9 cellular contexts compared by ENCODE assay signal in the genomic region with DNA sequence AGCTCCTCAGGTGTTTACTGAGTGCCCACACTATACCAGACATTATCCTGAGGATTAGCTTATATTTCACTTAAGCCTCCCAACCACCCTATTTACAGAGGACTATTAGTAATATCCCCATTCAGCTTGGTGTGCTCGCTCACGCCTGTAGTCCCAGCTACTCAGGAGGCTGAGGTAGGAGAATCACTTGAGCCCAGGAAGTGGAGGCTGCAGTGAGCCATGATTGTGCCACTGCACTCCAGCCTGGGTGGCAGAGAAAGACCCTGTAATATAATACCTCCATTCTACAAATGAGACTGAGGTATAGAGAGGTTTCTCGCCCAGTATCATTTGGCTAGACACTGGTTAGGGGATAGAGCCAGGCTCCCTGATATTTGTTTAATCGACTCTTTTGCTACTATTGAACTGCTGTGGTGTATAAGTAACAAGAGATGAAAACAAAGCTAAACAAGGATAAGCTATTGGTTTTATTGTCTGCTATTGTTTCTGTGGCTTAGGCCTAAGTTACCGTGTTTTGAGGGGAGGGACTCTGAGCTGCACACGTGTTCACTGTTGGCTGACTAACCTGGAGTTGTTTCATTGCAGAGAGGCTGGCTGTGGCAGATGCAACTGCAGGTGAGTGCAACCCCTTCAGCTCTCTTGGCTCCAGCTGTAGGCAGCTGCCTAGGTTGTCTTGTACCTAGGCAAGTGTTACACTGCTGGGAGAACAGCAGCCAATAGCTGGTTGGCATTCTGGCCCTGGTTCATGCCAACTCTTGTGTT. TPM values are rescaled to one million over a fixed set of nuclear protein-coding genes. Genes with fewer than 3 reads are reported as not detected.
DNase-seq lines count a peak whose midpoint lies in the region; ATAC-seq, FAIRE-seq and TF ChIP-seq lines count a peak whose summit lies in the region.
"Had no signal": no experiment of that assay in that cellular context is flagged by ENCODE, and none has a peak within 500 bp of the region (broad histone marks: within the 10 kb centered on the region; RNA-seq: fewer than 3 reads in every experiment).

No MANE protein-coding gene starts in this region.

- no peaks in the 10 kb centered on the region for H3K9me2 ChIP-seq in hepatocyte (replicated peaks; ENCODE audit: insufficient read depth)

- no peak for TF ChIP-seq RAD21 in A549 (conservative IDR thresholded peaks at IDR 0.05 in 1 of 2, IDR thresholded peaks at IDR 0.05 in 1 of 2)

- H3K79me2 ChIP-seq in hepatocyte = peaks cover 8% of the 10 kb centered on the region

- no peaks in the 10 kb centered on the region for H3K9me3 ChIP-seq in A549
- no peaks in the 10 kb centered on the region for H3K9me3 ChIP-seq in hepatocyte (ENCODE audit: low read depth)
- no peaks in the 10 kb centered on the region for H3K9me3 ChIP-seq in uterus
- H3K9me3 ChIP-seq in esophagus muscularis mucosa = no peaks in the 10 kb centered on the region

- TF ChIP-seq CTCF in A549 (IDR thresholded peaks at IDR 0.05) = no peak
- TF ChIP-seq CTCF in GM20000 (IDR thresholded peaks at IDR 0.05; ENCODE audit: extremely low read depth, missing control alignments) = no peak
- no peak for TF ChIP-seq CTCF in WI38 (IDR thresholded peaks at IDR 0.05; ENCODE audit: low read depth, low read length)
- no peak for TF ChIP-seq CTCF in hepatocyte (IDR thresholded peaks at IDR 0.05; ENCODE audit: poor library complexity)
- no peak for TF ChIP-seq CTCF in uterus (IDR thresholded peaks at IDR 0.05)
- no peak for TF ChIP-seq CTCF in esophagus muscularis mucosa (IDR thresholded peaks at IDR 0.05)

- ATAC-seq in A549 = no peak

- H3K4me3 ChIP-seq in A549 (peak overlapping the region; percentile 80), WI38 (ENCODE audit: low read depth, low read length) (peak overlapping the region; percentile 8; the same call in 1 of the 2 replicates), hepatocyte (no peak overlapping the region), uterus (no peak overlapping the region), esophagus muscularis mucosa (no peak overlapping the region)
- H3K4me3 ChIP-seq: lung had no signal

- H3K4me2 ChIP-seq in A549 (peak overlapping the region; percentile 97), hepatocyte (peak overlapping the region; percentile 91)

- H2AFZ ChIP-seq in hepatocyte = no peak overlapping the region

- peaks cover 79% of the 10 kb centered on the region for H3K4me1 ChIP-seq in A549
- peaks cover 17% of the 10 kb centered on the region for H3K4me1 ChIP-seq in hepatocyte (ENCODE audit: insufficient read depth)
- peaks cover 0 to 8% of the 10 kb centered on the region in 2 donors for H3K4me1 ChIP-seq in uterus
- peaks cover 39 to 58% (median 47%) of the 10 kb centered on the region in 4 donors for H3K4me1 ChIP-seq in esophagus muscularis mucosa

- TF ChIP-seq POLR2A in A549 (IDR thresholded peaks at IDR 0.05; ENCODE audit: low read length) = no peak
- no peak for TF ChIP-seq POLR2A in uterus (IDR thresholded peaks at IDR 0.05)
- no peak for TF ChIP-seq POLR2A in esophagus muscularis mucosa (IDR thresholded peaks at IDR 0.05; ENCODE audit: low read depth)

- no peak for TF ChIP-seq EP300 in A549 (IDR thresholded peaks at IDR 0.05)
- no peak for TF ChIP-seq EP300 in esophagus muscularis mucosa (IDR thresholded peaks at IDR 0.05)

- intact Hi-C loops in uterus (cut with DNase I; ENCODE audit: low total_unique reads) = no loop called here
- intact Hi-C loops in esophagus muscularis mucosa (cut with DNase I) = no loop called here

- in situ Hi-C loops in KBM-7 (cut with MboI; ENCODE audit: low pct_unique_long_range_greater_than_20kb, low sequenced_read_pairs) = no loop called here

- CTCF ChIA-PET in A549 (lab: Yijun Ruan, JAX) = interaction anchor here (0.9 to 2.4 kb wide), 8 partner anchors 9 to 697 kb away, joined by 3 to 8 read pairs (median 4); a partner anchor contains a TSS

- H4K20me1 ChIP-seq in hepatocyte (ENCODE audit: insufficient read depth, poor library complexity, severe bottlenecking) = no peaks in the 10 kb centered on the region

- H3K36me3 ChIP-seq in hepatocyte (replicated peaks; ENCODE audit: insufficient read depth, low read depth) (no peaks in the 10 kb centered on the region), uterus (no peaks in the 10 kb centered on the region), esophagus muscularis mucosa (peaks cover 0 to 37% (median 26%) of the 10 kb centered on the region in 4 donors)

- FAIRE-seq in A549 (lab: Jason Lieb, UNC) = no peak

- WGBS in A549 (ENCODE audit: missing lambda C conversion rate) = 35% methylated on average over 6 of the region's 6 CpGs
- 69% methylated on average over 6 of the region's 6 CpGs for WGBS in hepatocyte (ENCODE audit: low lambda C conversion rate, missing lambda C conversion rate)
- 90% methylated on average over 6 of the region's 6 CpGs for WGBS in esophagus muscularis mucosa

- POLR2A ChIA-PET in A549 (lab: Yijun Ruan, JAX) = interaction anchor here (0.7 to 2.8 kb wide), 4 partner anchors 18 to 1085 kb away, joined by 3 to 15 read pairs (median 3); a partner anchor contains a TSS

- H3K27me3 ChIP-seq in hepatocyte (no peaks in the 10 kb centered on the region), uterus (no peaks in the 10 kb centered on the region), esophagus muscularis mucosa (no peaks in the 10 kb centered on the region)

- H3K27ac ChIP-seq in A549 = peak overlapping the region; percentile 94 to 97
- no peak overlapping the region for H3K27ac ChIP-seq in hepatocyte
- H3K27ac ChIP-seq in uterus = no peak overlapping the region
- H3K27ac ChIP-seq in esophagus muscularis mucosa (replicated peaks in 1 of 4) = peak overlapping the region in 1 of 4 donors; percentile 26

- no peak for DNase-seq in A549 (ENCODE audit: low read depth in 1 of 2, low spot score in 1 of 2)
- DNase-seq in GM20000 (ENCODE audit: low spot score) = peak; percentile 42
- no peak for DNase-seq in hepatocyte (ENCODE audit: low spot score)
- DNase-seq in NK-92 (lab: John Stamatoyannopoulos, UW; ENCODE audit: unreplicated experiment) = no peak
- DNase-seq in uterus = no peak
- DNase-seq in KBM-7 = no peak
- no peak for DNase-seq in esophagus muscularis mucosa (ENCODE audit: extremely low spot score)

TF ChIP-seq in A549, 52 proteins besides CTCF, POLR2A, EP300 and RAD21:
- TF ChIP-seq JUN (IDR thresholded peaks at IDR 0.05) = peak in 1 of 2 experiments; percentile 36; a peak in 1 of 5 replicates
- TF ChIP-seq, protein P1, sequence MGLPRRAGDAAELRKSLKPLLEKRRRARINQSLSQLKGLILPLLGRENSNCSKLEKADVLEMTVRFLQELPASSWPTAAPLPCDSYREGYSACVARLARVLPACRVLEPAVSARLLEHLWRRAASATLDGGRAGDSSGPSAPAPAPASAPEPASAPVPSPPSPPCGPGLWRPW (IDR thresholded peaks at IDR 0.05) = no peak
- TF ChIP-seq, protein P2, sequence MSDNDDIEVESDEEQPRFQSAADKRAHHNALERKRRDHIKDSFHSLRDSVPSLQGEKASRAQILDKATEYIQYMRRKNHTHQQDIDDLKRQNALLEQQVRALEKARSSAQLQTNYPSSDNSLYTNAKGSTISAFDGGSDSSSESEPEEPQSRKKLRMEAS (IDR thresholded peaks at IDR 0.05) = peak; percentile 75

RNA-seq across cellular contexts. Expression of a gene that starts 17.8 kb away (rescaled TPM):
- polyA plus RNA-seq in A549 (2011; rRNA removed) = 157 and 178 TPM in 2 replicates
- 30.2 and 39.2 TPM in 2 replicates for polyA plus RNA-seq in A549 (2012; cell fraction: cytosol; rRNA removed)
- polyA plus RNA-seq in A549 (2012; cell fraction: nucleus; rRNA removed) = 40.1 and 59.7 TPM in 2 replicates
- polyA plus RNA-seq in A549 (2017; fragmentation: RNase III; extraction: RNeasy Plus Mini Kit Qiagen cat#74134 plus additional on column Dnase treatment) = 181 to 189 TPM (median 187 TPM) in 3 replicates
- polyA minus RNA-seq in A549 (2011; rRNA and poly(A)+ RNA removed) = 175 and 206 TPM in 2 replicates
- total RNA-seq in hepatocyte = 346 and 355 TPM in 2 replicates
- polyA plus RNA-seq in hepatocyte = 176 and 183 TPM in 2 replicates
- total RNA-seq in uterus = 100 to 1,000 TPM; 270 to 549 (median 314) TPM
- 100 to 1,000 TPM; 164 to 234 (median 220) TPM for total RNA-seq in esophagus muscularis mucosa

Comparison
In these comparisons a context has a peak if more than half of its experiments do, and no peak if none do; other contexts are left out.
1. H3K27ac ChIP-seq: peak in A549 (2 of 2); none in hepatocyte (single experiment) and uterus (0 of 2).
2. H3K4me3 ChIP-seq: peak in A549 (single experiment) and WI38 (single experiment); none in hepatocyte (single experiment), uterus (0 of 2) and esophagus muscularis mucosa (0 of 4).